ENCODE assay signal across 26 cellular contexts in genomic region chr6:144843701-144844100, GRCh38.
DNase-seq lines count a peak whose midpoint lies in the region; ATAC-seq, FAIRE-seq and TF ChIP-seq lines count a peak whose summit lies in the region.
"Had no signal": no experiment of that assay in that cellular context is flagged by ENCODE, and none has a peak within 500 bp of the region (broad histone marks: within the 10 kb centered on the region; RNA-seq: fewer than 3 reads in every experiment).

No MANE protein-coding gene starts in this region.

- H4K20me1 ChIP-seq in GM12878 (ENCODE audit: control insufficient read depth, insufficient read depth) (no peaks in the 10 kb centered on the region), osteoblast (ENCODE audit: insufficient read depth, low read length) (no peaks in the 10 kb centered on the region)
- H4K20me1 ChIP-seq: BLaER1 had no signal

- no TSS peak for BruUV-seq in GM12878 (replicated peaks; lab: Mats Ljungman, UMichigan)

- H3K9ac ChIP-seq in GM12878 (ENCODE audit: control insufficient read depth, insufficient read depth, low read length): no peak overlapping the region
- H3K9ac ChIP-seq: BLaER1 had no signal

- H3K79me2 ChIP-seq in GM12878 (ENCODE audit: control insufficient read depth, insufficient read depth, low read length) (no peaks in the 10 kb centered on the region), osteoblast (ENCODE audit: insufficient read depth, low read length) (no peaks in the 10 kb centered on the region)

- H2AFZ ChIP-seq in GM12878 (ENCODE audit: control insufficient read depth, low read depth, low read length) (no peak overlapping the region), osteoblast (ENCODE audit: low read length) (no peak overlapping the region)

- H3K9me3 ChIP-seq in GM12878 (replicated peaks; ENCODE audit: control insufficient read depth, insufficient read depth, low read length) (no peaks in the 10 kb centered on the region), osteoblast (ENCODE audit: low read depth, low read length) (no peaks in the 10 kb centered on the region)
- H3K9me3 ChIP-seq: BE2C, BLaER1 had no signal

- DNase-seq in activated naive CD4-positive, alpha-beta T cell (lab: John Stamatoyannopoulos, UW): no peak
- no peak for DNase-seq in GM12878 (ENCODE audit: low read depth, low spot score)
- peak; percentile 3 for DNase-seq in osteoblast (ENCODE audit: insufficient read length, low spot score, missing footprints)
- no peak for DNase-seq in HuH-7 (ENCODE audit: low spot score)
- no peak for DNase-seq in sciatic nerve (ENCODE audit: low spot score)
- DNase-seq: 8988T; ACHN; BE2C; C1 segment of cervical spinal cord; CD4-positive, alpha-beta memory T cell; CD4-positive, CD25-positive, alpha-beta regulatory T cell; CD8-positive, alpha-beta memory T cell; COR-L47; DMS 273 treated with DMSO at 0.1 percent for 48 hours; DMS153; DMS53; DMS79; DND-41; EL; GDM1 had no signal

- RAD21 ChIA-PET in GM12878 (lab: Charles Lee; ENCODE audit: unreplicated experiment): interaction anchor here (0.7 kb wide), 1 partner anchor 240 kb away, joined by 3 read pairs; no protein-coding TSS in a partner anchor

- TF ChIP-seq CTCF in GM12878 (IDR thresholded peaks at IDR 0.05 in 2 of 3, conservative IDR thresholded peaks at IDR 0.05 in 1 of 3; ENCODE audit: control insufficient read depth in 2 of 3, extremely low read depth in 1 of 3, insufficient read depth in 1 of 3, low read depth in 3 of 3, low read length in 3 of 3) (no peak), osteoblast (IDR thresholded peaks at IDR 0.05; ENCODE audit: extremely low read depth, low read depth, low read length) (no peak)

- FAIRE-seq in GM12878 (lab: Jason Lieb, UNC): peak; percentile 52
- FAIRE-seq: A204.1, GM12891, GM19239 had no signal

- H3K4me3 ChIP-seq in GM12878: no peak overlapping the region
- no peak overlapping the region for H3K4me3 ChIP-seq in osteoblast (ENCODE audit: insufficient read depth, low read length)
- H3K4me3 ChIP-seq: BLaER1 had no signal

- intact Hi-C loops in GM12878 (cut with micrococcal nuclease; ENCODE audit: unreplicated experiment): no loop called here
- intact Hi-C loops in sciatic nerve (cut with DNase I): no loop called here

- ATAC-seq in GM12878 (no peak), sciatic nerve (no peak)

- H3K27ac ChIP-seq in GM12878 (ENCODE audit: control insufficient read depth, insufficient read depth) (no peak overlapping the region), osteoblast (ENCODE audit: low read depth, low read length) (no peak overlapping the region)
- H3K27ac ChIP-seq: BLaER1 had no signal

- peak overlapping the region; percentile 68 for H3K27ac Mint-ChIP-seq in activated naive CD4-positive, alpha-beta T cell treated with anti-CD3 and anti-CD28 coated beads, Interleukin-2, amount 50 U/mL, for 24 hours
- H3K27ac Mint-ChIP-seq: CD14-positive monocyte; CD4-positive, CD25-positive, alpha-beta regulatory T cell had no signal

- H3K27me3 ChIP-seq in GM12878 (replicated peaks in 1 of 2; ENCODE audit: control insufficient read depth in 2 of 2, insufficient read depth in 2 of 2, low read length in 1 of 2) (no peaks in the 10 kb centered on the region), osteoblast (ENCODE audit: insufficient read depth, low read length) (no peaks in the 10 kb centered on the region)
- H3K27me3 ChIP-seq: BE2C, BLaER1 had no signal

- TF ChIP-seq POLR2A in GM12878 (IDR thresholded peaks at IDR 0.05; ENCODE audit: low read depth, low read length): no peak

- no peak for TF ChIP-seq EP300 in GM12878 (IDR thresholded peaks at IDR 0.05; ENCODE audit: borderline replicate concordance in 1 of 2, control insufficient read depth in 1 of 2, low read depth in 2 of 2, low read length in 2 of 2)

- H3K9me3 Mint-ChIP-seq in activated naive CD4-positive, alpha-beta T cell treated with anti-CD3 and anti-CD28 coated beads, Interleukin-2, amount 50 U/mL, for 24 hours: no peaks in the 10 kb centered on the region
- H3K9me3 Mint-ChIP-seq: CD8-positive, alpha-beta memory T cell had no signal

- POLR2A ChIA-PET in GM12878 (lab: Charles Lee): no interaction called here

- in situ Hi-C loops in GM12878 (cut with MboI): no loop called here

- no peaks in the 10 kb centered on the region for H3K27me3 Mint-ChIP-seq in activated naive CD4-positive, alpha-beta T cell treated with anti-CD3 and anti-CD28 coated beads, Interleukin-2, amount 50 U/mL, for 24 hours
- H3K27me3 Mint-ChIP-seq: CD4-positive, alpha-beta memory T cell; CD4-positive, CD25-positive, alpha-beta regulatory T cell had no signal

- H3K4me3 Mint-ChIP-seq in activated naive CD4-positive, alpha-beta T cell treated with anti-CD3 and anti-CD28 coated beads, Interleukin-2, amount 50 U/mL, for 24 hours: no peak overlapping the region
- H3K4me3 Mint-ChIP-seq: CD14-positive monocyte; CD4-positive, alpha-beta memory T cell; CD4-positive, CD25-positive, alpha-beta regulatory T cell; CD8-positive, alpha-beta memory T cell had no signal

- H3K36me3 ChIP-seq in GM12878 (ENCODE audit: control insufficient read depth in 2 of 2, insufficient read depth in 2 of 2, low read length in 1 of 2) (peaks cover 0 to 3% of the 10 kb centered on the region in 2 experiments; a peak in 1 of 4 replicates), osteoblast (ENCODE audit: insufficient read depth, low read length) (peaks cover 7% of the 10 kb centered on the region)

- CTCF ChIA-PET in GM12878 (lab: Yijun Ruan, JAX): no interaction called here

- WGBS in GM12878 (ENCODE audit: insufficient coverage, insufficient replicate concordance, low lambda C conversion rate, missing lambda C conversion rate): 95% methylated on average over 1 of the region's 1 CpG

- H3K4me1 ChIP-seq in GM12878 (ENCODE audit: control insufficient read depth, insufficient read depth, low read length) (no peaks in the 10 kb centered on the region), osteoblast (ENCODE audit: insufficient read depth, low read length) (peaks cover 15% of the 10 kb centered on the region)
- H3K4me1 ChIP-seq: BLaER1 had no signal

- SMC1A ChIA-PET in GM12878 (lab: Charles Lee; ENCODE audit: uncharacterized antibody, unreplicated experiment): interaction anchor here (1.4 to 1.6 kb wide), 2 partner anchors 16 to 33 kb away, joined by 3 to 5 read pairs; no protein-coding TSS in a partner anchor

- no peaks in the 10 kb centered on the region for H3K4me1 Mint-ChIP-seq in activated naive CD4-positive, alpha-beta T cell treated with anti-CD3 and anti-CD28 coated beads, Interleukin-2, amount 50 U/mL, for 24 hours
- H3K4me1 Mint-ChIP-seq: CD14-positive monocyte; CD4-positive, alpha-beta memory T cell; CD8-positive, alpha-beta memory T cell had no signal

- H3K4me2 ChIP-seq in GM12878 (ENCODE audit: control insufficient read depth, insufficient read depth) (no peak overlapping the region), osteoblast (ENCODE audit: insufficient read depth, low read length) (no peak overlapping the region)
- H3K4me2 ChIP-seq: BLaER1 had no signal

- no peak for TF ChIP-seq RAD21 in GM12878 (IDR thresholded peaks at IDR 0.05; ENCODE audit: insufficient read depth, low read depth, low read length)

- peaks cover 18% of the 10 kb centered on the region for H3K36me3 Mint-ChIP-seq in activated naive CD4-positive, alpha-beta T cell treated with anti-CD3 and anti-CD28 coated beads, Interleukin-2, amount 50 U/mL, for 24 hours

TF ChIP-seq in GM12878, 131 proteins besides CTCF, POLR2A, EP300 and RAD21:
- TF ChIP-seq MEF2B (IDR thresholded peaks at IDR 0.05; ENCODE audit: partially characterized antibody, poor library complexity, severe bottlenecking): no peak
- no peak for TF ChIP-seq BACH1 (IDR thresholded peaks at IDR 0.05; ENCODE audit: borderline replicate concordance)
- TF ChIP-seq PML (IDR thresholded peaks at IDR 0.05; ENCODE audit: low read length): no peak
- no peak for TF ChIP-seq ESRRA (IDR thresholded peaks at IDR 0.05; ENCODE audit: low read length)
- no peak for TF ChIP-seq RB1 (IDR thresholded peaks at IDR 0.05; ENCODE audit: borderline replicate concordance)
- TF ChIP-seq JUNB (IDR thresholded peaks at IDR 0.05): no peak
- TF ChIP-seq BMI1 (IDR thresholded peaks at IDR 0.05; ENCODE audit: borderline replicate concordance): no peak
- no peak for TF ChIP-seq POLR2AphosphoS2 (IDR thresholded peaks at IDR 0.05; ENCODE audit: low read depth, low read length)
- no peak for TF ChIP-seq ETV6 (conservative IDR thresholded peaks at IDR 0.05 in 1 of 2, IDR thresholded peaks at IDR 0.05 in 1 of 2; ENCODE audit: borderline replicate concordance in 1 of 2, low read depth in 1 of 2)
TF ChIP-seq in GM12878: peak in this region for 0.
